ENCODE assay signal across 18 cellular contexts in genomic region chrX:41824551-41824950, GRCh38.
DNase-seq lines count a peak whose midpoint lies in the region; ATAC-seq, FAIRE-seq and TF ChIP-seq lines count a peak whose summit lies in the region.
"Had no signal": no experiment of that assay in that cellular context is flagged by ENCODE, and none has a peak within 500 bp of the region (broad histone marks: within the 10 kb centered on the region; RNA-seq: fewer than 3 reads in every experiment).

No MANE protein-coding gene starts in this region.

- TF ChIP-seq POLR2A in HepG2 (IDR thresholded peaks at IDR 0.05; ENCODE audit: insufficient read depth in 1 of 2, low read depth in 2 of 2, low read length in 2 of 2), result no peak
- TF ChIP-seq POLR2A in right lobe of liver (IDR thresholded peaks at IDR 0.05), result no peak

- no peaks in the 10 kb centered on the region for H3K79me2 ChIP-seq in HepG2 (ENCODE audit: insufficient read depth, low read length)
- no peaks in the 10 kb centered on the region for H3K79me2 ChIP-seq in Karpas-422 (ENCODE audit: low read length)

- H3K27ac ChIP-seq in HepG2 (ENCODE audit: extremely low read length, insufficient read depth, low read length) (no peak overlapping the region), right lobe of liver (no peak overlapping the region), Karpas-422 (ENCODE audit: low read length) (no peak overlapping the region)
- H3K27ac ChIP-seq: lower lobe of right lung had no signal

- no peak overlapping the region for H2AFZ ChIP-seq in HepG2 (ENCODE audit: low read length)
- H2AFZ ChIP-seq in Karpas-422 (ENCODE audit: low read length), result no peak overlapping the region

- H3K27me3 ChIP-seq in HepG2 (ENCODE audit: control insufficient read depth in 1 of 2, insufficient read depth in 2 of 2, low read length in 2 of 2) (no peaks in the 10 kb centered on the region), right lobe of liver (no peaks in the 10 kb centered on the region), adipocyte (replicated peaks; ENCODE audit: control insufficient read depth, insufficient read depth, low read length) (no peaks in the 10 kb centered on the region), Karpas-422 (ENCODE audit: low read length) (no peaks in the 10 kb centered on the region)

- ATAC-seq in HepG2, result no peak; the same call in 2 of the 3 replicates
- no peak for ATAC-seq in right lobe of liver
- no peak for ATAC-seq in GM18520 (IDR thresholded peaks at IDR 0.05; ENCODE audit: unreplicated experiment)
- ATAC-seq: lower lobe of right lung had no signal

- POLR2A ChIA-PET in HepG2 (lab: Yijun Ruan, JAX), result no interaction called here

- H3K4me3 ChIP-seq in HepG2 (replicated peaks in 1 of 3; ENCODE audit: insufficient read depth in 1 of 3, low read depth in 2 of 3, low read length in 3 of 3) (no peak overlapping the region), right lobe of liver (no peak overlapping the region), adipocyte (ENCODE audit: low read length) (no peak overlapping the region), Karpas-422 (ENCODE audit: low read length) (no peak overlapping the region)
- H3K4me3 ChIP-seq: HAP-1, lower lobe of right lung had no signal

- no peaks in the 10 kb centered on the region for H3K9me3 ChIP-seq in HepG2 (ENCODE audit: low read length)
- no peaks in the 10 kb centered on the region for H3K9me3 ChIP-seq in right lobe of liver
- H3K9me3 ChIP-seq in adipocyte (ENCODE audit: control insufficient read depth, low read length), result peaks cover 4% of the 10 kb centered on the region
- no peaks in the 10 kb centered on the region for H3K9me3 ChIP-seq in Karpas-422 (ENCODE audit: low read length)
- H3K9me3 ChIP-seq: HAP-1, lower lobe of right lung had no signal

- no peaks in the 10 kb centered on the region for H4K20me1 ChIP-seq in HepG2 (ENCODE audit: insufficient read depth, low read length)
- H4K20me1 ChIP-seq in Karpas-422 (ENCODE audit: insufficient read depth, low read depth, low read length), result no peaks in the 10 kb centered on the region

- TF ChIP-seq EP300 in HepG2 (IDR thresholded peaks at IDR 0.05; ENCODE audit: low read depth in 2 of 2, low read length in 2 of 2) (no peak), HepG2 (CRISPR knock-in tag; IDR thresholded peaks at IDR 0.05; ENCODE audit: borderline replicate concordance) (no peak)

- TF ChIP-seq CTCF in HepG2 (CRISPR knock-in tag; IDR thresholded peaks at IDR 0.05) (no peak), right lobe of liver (IDR thresholded peaks at IDR 0.05) (no peak)

- H3K4me2 ChIP-seq in HepG2 (ENCODE audit: low read depth, low read length) (no peak overlapping the region), Karpas-422 (ENCODE audit: low read depth, low read length, poor library complexity, severe bottlenecking) (no peak overlapping the region)

- WGBS in HepG2 (ENCODE audit: low lambda C conversion rate), result 60% methylated on average over 1 of the region's 3 CpGs
- WGBS in right lobe of liver (ENCODE audit: insufficient coverage, low coverage, low lambda C conversion rate, missing lambda C conversion rate), result 70% methylated on average over 2 of the region's 3 CpGs

- CTCF ChIA-PET in HepG2 (lab: Yijun Ruan, JAX; ENCODE audit: low intra/inter-chr PET ratio, low total read pairs), result no interaction called here

- H3K36me3 ChIP-seq in HepG2 (replicated peaks in 1 of 2; ENCODE audit: control insufficient read depth in 1 of 2, insufficient read depth in 2 of 2, low read length in 2 of 2) (no peaks in the 10 kb centered on the region), right lobe of liver (no peaks in the 10 kb centered on the region), adipocyte (ENCODE audit: control insufficient read depth, insufficient read depth, low read length, severe bottlenecking) (no peaks in the 10 kb centered on the region), Karpas-422 (ENCODE audit: insufficient read depth, low read length) (no peaks in the 10 kb centered on the region)
- H3K36me3 ChIP-seq: HAP-1, lower lobe of right lung had no signal

- no peak for DNase-seq in HepG2 (ENCODE audit: low spot score)
- DNase-seq in right lobe of liver, result no peak
- peak; percentile 1 for DNase-seq in adipocyte (ENCODE audit: low read depth)
- peak; percentile 43 for DNase-seq in glomerular visceral epithelial cell (ENCODE audit: extremely low spot score)
- no peak for DNase-seq in NCI-H510A (lab: John Stamatoyannopoulos, UW)
- no peak for DNase-seq in D341Med (ENCODE audit: low spot score)
- DNase-seq in Karpas-422, result no peak
- DNase-seq: activated naive CD8-positive, alpha-beta T cell treated with anti-CD3 and anti-CD28 coated beads, Interleukin-2, amount 10 ng/mL, durations not matched to agents 7 days and 5 days; hippocampal formation; lower lobe of right lung; NCI-H1930; NCI-H82; nucleus accumbens; SHP77 had no signal

- no peak for TF ChIP-seq RAD21 in HepG2 (CRISPR knock-in tag; IDR thresholded peaks at IDR 0.05)

- in situ Hi-C loops in HepG2 (cut with HindIII; ENCODE audit: extremely low pct_ligation_motif_present, low pct_unique_long_range_greater_than_20kb), result no loop called here

- no peak for FAIRE-seq in HepG2 (lab: Jason Lieb, UNC)
- FAIRE-seq: GM18507, urothelium cell line had no signal

- H3K9ac ChIP-seq in HepG2 (ENCODE audit: insufficient read depth, low read depth, low read length), result no peak overlapping the region
- H3K9ac ChIP-seq in adipocyte (ENCODE audit: low read length), result no peak overlapping the region
- no peak overlapping the region for H3K9ac ChIP-seq in Karpas-422 (ENCODE audit: low read length)

- intact Hi-C loops in HepG2 (cut with micrococcal nuclease; ENCODE audit: unreplicated experiment), result loop anchor here (5.0 kb wide), 1 partner anchor 98 kb away; the partner anchor contains the start of gene CASK
- intact Hi-C loops in right lobe of liver (cut with DNase I), result no loop called here

- H3K9me2 ChIP-seq in Karpas-422 (replicated peaks; ENCODE audit: insufficient read depth, low read length), result no peaks in the 10 kb centered on the region

- H3K4me1 ChIP-seq in HepG2 (ENCODE audit: insufficient read depth, low read length) (peaks cover 23% of the 10 kb centered on the region), right lobe of liver (no peaks in the 10 kb centered on the region), adipocyte (ENCODE audit: control insufficient read depth, insufficient read depth, low read length) (peaks cover 42% of the 10 kb centered on the region), Karpas-422 (ENCODE audit: low read length) (no peaks in the 10 kb centered on the region)
- H3K4me1 ChIP-seq: lower lobe of right lung had no signal

- BruUV-seq in HepG2 (replicated peaks; lab: Mats Ljungman, UMichigan), result no TSS peak

TF ChIP-seq in HepG2, 621 proteins besides CTCF, POLR2A, EP300 and RAD21:
- TF ChIP-seq PHF21A (CRISPR knock-in tag; IDR thresholded peaks at IDR 0.05) (no peak), FOSL2 (CRISPR knock-in tag; IDR thresholded peaks at IDR 0.05) (0 out of 2 replicates have a peak, but pooled peaks have one; percentile 10)

Comparison
In these comparisons a context has a peak if more than half of its experiments do, and no peak if none do; other contexts are left out.
1. DNase-seq: peak in adipocyte (single experiment) and glomerular visceral epithelial cell (single experiment); none in HepG2 (single experiment), right lobe of liver (0 of 3), NCI-H510A (single experiment), D341Med (single experiment) and Karpas-422 (single experiment).